Comparison of ENCODE assay signal across 29 cellular contexts in genomic region chr4:165156906-165157305, GRCh38.
"Had no signal": no experiment of that assay in that cellular context is flagged by ENCODE, and none has a peak within 500 bp of the region (broad histone marks: within the 10 kb centered on the region; RNA-seq: fewer than 3 reads in every experiment).

No MANE protein-coding gene starts in this region.

- H3K9me3 Mint-ChIP-seq: stimulated activated effector memory CD8-positive, alpha-beta T cell treated with anti-CD3 and anti-CD28 coated beads, Interleukin-12 subunit alpha, Interleukin-12 subunit beta, amount 100 ng/mL, for 72 hours had no signal

- ATAC-seq: stimulated activated effector memory CD8-positive, alpha-beta T cell treated with anti-CD3 and anti-CD28 coated beads, Interleukin-12 subunit alpha, Interleukin-12 subunit beta, amount 100 ng/mL, for 72 hours; stimulated activated memory B cell treated with anti-CD40 and anti-IgM and Interleukin-4, amounts not matched to agents 10 μg/mL and 1 μg/mL and 100 μg/mL, for 72 hours; stimulated activated naive B cell treated with anti-CD40 and anti-IgM and Interleukin-4, amounts not matched to agents 10 μg/mL and 1 μg/mL and 100 μg/mL, for 72 hours; stimulated activated naive CD8-positive, alpha-beta T cell treated with anti-CD3 and anti-CD28 coated beads, Interleukin-15, amount 100 ng/mL, for 72 hours; stimulated activated naive CD8-positive, alpha-beta T cell treated with anti-CD3 and anti-CD28 coated beads, Interleukin-15, Interleukin-2, amounts not matched to agents 100 U/mL and 50 U/mL, for 24 hours; upper lobe of right lung had no signal

- H3K36me3 Mint-ChIP-seq: stimulated activated effector memory CD8-positive, alpha-beta T cell treated with anti-CD3 and anti-CD28 coated beads, Interleukin-12 subunit alpha, Interleukin-12 subunit beta, amount 100 ng/mL, for 72 hours; stimulated activated memory B cell treated with anti-CD40 and anti-IgM and Interleukin-4, amounts not matched to agents 10 μg/mL and 1 μg/mL and 100 μg/mL, for 72 hours; stimulated activated naive B cell treated with anti-CD40 and anti-IgM and Interleukin-4, amounts not matched to agents 10 μg/mL and 1 μg/mL and 100 μg/mL, for 72 hours; type B pancreatic cell had no signal

- H3K4me3 Mint-ChIP-seq: stimulated activated effector memory CD8-positive, alpha-beta T cell treated with anti-CD3 and anti-CD28 coated beads, Interleukin-12 subunit alpha, Interleukin-12 subunit beta, amount 100 ng/mL, for 72 hours; stimulated activated memory B cell treated with anti-CD40 and anti-IgM and Interleukin-4, amounts not matched to agents 10 μg/mL and 1 μg/mL and 100 μg/mL, for 72 hours; stimulated activated naive B cell treated with anti-CD40 and anti-IgM and Interleukin-4, amounts not matched to agents 10 μg/mL and 1 μg/mL and 100 μg/mL, for 72 hours; stimulated activated naive CD8-positive, alpha-beta T cell treated with anti-CD3 and anti-CD28 coated beads, Interleukin-15, amount 100 ng/mL, for 72 hours; stimulated activated naive CD8-positive, alpha-beta T cell treated with anti-CD3 and anti-CD28 coated beads, Interleukin-15, Interleukin-2, amounts not matched to agents 100 ng/mL and 50 ng/mL, for 24 hours; type B pancreatic cell had no signal

- H3K27me3 ChIP-seq: stomach, suprapubic skin, testis, thyroid gland, tibial artery, tibial nerve, transverse colon, upper lobe of left lung, upper lobe of right lung, uterus, vagina had no signal

- H3K27ac Mint-ChIP-seq: stimulated activated effector memory CD8-positive, alpha-beta T cell treated with anti-CD3 and anti-CD28 coated beads, Interleukin-12 subunit alpha, Interleukin-12 subunit beta, amount 100 ng/mL, for 72 hours; stimulated activated memory B cell treated with anti-CD40 and anti-IgM and Interleukin-4, amounts not matched to agents 10 μg/mL and 1 μg/mL and 100 μg/mL, for 72 hours; stimulated activated naive B cell treated with anti-CD40 and anti-IgM and Interleukin-4, amounts not matched to agents 10 μg/mL and 1 μg/mL and 100 μg/mL, for 72 hours; stimulated activated naive CD8-positive, alpha-beta T cell treated with anti-CD3 and anti-CD28 coated beads, Interleukin-15, amount 100 ng/mL, for 72 hours; stimulated activated naive CD8-positive, alpha-beta T cell treated with anti-CD3 and anti-CD28 coated beads, Interleukin-15, Interleukin-2, amounts not matched to agents 100 ng/mL and 50 ng/mL, for 24 hours; type B pancreatic cell had no signal

- H3K27me3 Mint-ChIP-seq: stimulated activated naive CD8-positive, alpha-beta T cell treated with anti-CD3 and anti-CD28 coated beads, Interleukin-15, amount 100 ng/mL, for 72 hours; type B pancreatic cell had no signal

- H3K4me1 Mint-ChIP-seq: stimulated activated effector memory CD8-positive, alpha-beta T cell treated with anti-CD3 and anti-CD28 coated beads, Interleukin-12 subunit alpha, Interleukin-12 subunit beta, amount 100 ng/mL, for 72 hours; stimulated activated memory B cell treated with anti-CD40 and anti-IgM and Interleukin-4, amounts not matched to agents 10 μg/mL and 1 μg/mL and 100 μg/mL, for 72 hours; stimulated activated naive B cell treated with anti-CD40 and anti-IgM and Interleukin-4, amounts not matched to agents 10 μg/mL and 1 μg/mL and 100 μg/mL, for 72 hours; stimulated activated naive CD8-positive, alpha-beta T cell treated with anti-CD3 and anti-CD28 coated beads, Interleukin-15, amount 100 ng/mL, for 72 hours had no signal

- DNase-seq: stimulated activated CD4-positive, alpha-beta T cell treated with anti-CD3 and anti-CD28 coated beads, Interleukin-2, amount 100 ng/mL, for 48 hours; stimulated activated CD4-positive, alpha-beta T cell treated with anti-CD3 and anti-CD28 coated beads, Interleukin-4, amount 100 ng/mL, for 1 hour; stimulated activated CD4-positive, alpha-beta T cell treated with anti-CD3 and anti-CD28 coated beads, Interleukin-4, amount 100 ng/mL, for 24 hours; stimulated activated CD4-positive, alpha-beta T cell treated with anti-CD3 and anti-CD28 coated beads, Interleukin-4, amount 100 ng/mL, for 4 hours; stimulated activated CD8-positive, alpha-beta memory T cell treated with anti-CD3 and anti-CD28 coated beads, Interleukin-4, amount 100 ng/mL, for 48 hours; stimulated activated naive B cell treated with anti-CD40 and anti-IgM and Interleukin-4, amounts not matched to agents 10 μg/mL and 1 μg/mL and 100 μg/mL, for 72 hours; stimulated activated naive CD4-positive, alpha-beta T cell; stimulated activated naive CD4-positive, alpha-beta T cell treated with Interleukin-2 at 50 U/mL for 16 hours; stimulated activated naive CD8-positive, alpha-beta T cell treated with anti-CD3 and anti-CD28 coated beads, Interleukin-15, amount 100 ng/mL, for 72 hours; stimulated activated naive CD8-positive, alpha-beta T cell treated with anti-CD3 and anti-CD28 coated beads, Interleukin-15, Interleukin-2, amounts not matched to agents 100 U/mL and 50 U/mL, for 24 hours; stomach; substantia nigra; testis; thyroid gland; tibial artery; transverse colon; trophoblast cell; upper lobe of left lung; upper lobe of right lung; uterus had no signal

- H3K9me3 ChIP-seq: testis, thyroid gland, transverse colon, upper lobe of left lung, upper lobe of right lung, uterus, vagina had no signal

- H3K4me3 ChIP-seq: stomach, suprapubic skin, testis, thoracic aorta, thyroid gland, tibial artery, tibial nerve, transverse colon, upper lobe of left lung, upper lobe of right lung, uterus, vagina had no signal

- H3K27ac ChIP-seq: stomach, suprapubic skin, testis, thoracic aorta, thyroid gland, tibial artery, tibial nerve, transverse colon, upper lobe of left lung, upper lobe of right lung, uterus, vagina had no signal

- FAIRE-seq: urothelium cell line had no signal

- H3K36me3 ChIP-seq: stomach, suprapubic skin, thoracic aorta, thyroid gland, tibial artery, tibial nerve, transverse colon, upper lobe of left lung, upper lobe of right lung, uterus, vagina had no signal

- H3K4me1 ChIP-seq: stomach, testis, thyroid gland, tibial artery, tibial nerve, transverse colon, upper lobe of left lung, upper lobe of right lung, uterus, vagina had no signal
